In genomic region chr19:50869479-50869878, GRCh38 we compare ENCODE assay signal across 1 cellular context.
TF ChIP-seq lines count a peak whose summit lies in the region.

No MANE protein-coding gene starts in this region.

TF ChIP-seq in K562, 482 proteins besides CTCF, POLR2A, EP300 and RAD21:
- TF ChIP-seq CBX2 (IDR thresholded peaks at IDR 0.05; ENCODE audit: insufficient read depth, low read length, poor library complexity, severe bottlenecking) (no peak), MCM7 (IDR thresholded peaks at IDR 0.05) (no peak), POLR2AphosphoS2 (IDR thresholded peaks at IDR 0.05; ENCODE audit: low read length) (no peak), YY1 (IDR thresholded peaks at IDR 0.05; ENCODE audit: borderline replicate concordance in 1 of 3, control insufficient read depth in 1 of 3, extremely low read depth in 1 of 3, insufficient read depth in 3 of 3, insufficient read length in 1 of 3, insufficient replicate concordance in 2 of 3, low read depth in 1 of 3, low read length in 2 of 3) (no peak), CREB5 (CRISPR knock-in tag; IDR thresholded peaks at IDR 0.05) (no peak), ZBTB34 (CRISPR knock-in tag; IDR thresholded peaks at IDR 0.05) (no peak), ZNF121 (CRISPR knock-in tag; conservative IDR thresholded peaks at IDR 0.05) (no peak), ZBTB26 (CRISPR knock-in tag; IDR thresholded peaks at IDR 0.05) (no peak), HDAC8 (tag; IDR thresholded peaks at IDR 0.05) (no peak), NFATC3 (IDR thresholded peaks at IDR 0.05) (no peak), RBM15 (IDR thresholded peaks at IDR 0.05; ENCODE audit: insufficient read depth, low read length) (no peak), CBFA2T2 (conservative IDR thresholded peaks at IDR 0.05) (no peak), TCF3 (CRISPR knock-in tag; IDR thresholded peaks at IDR 0.05) (no peak)
